Comparison of ENCODE assay signal across 1 cellular context in the genomic region with DNA sequence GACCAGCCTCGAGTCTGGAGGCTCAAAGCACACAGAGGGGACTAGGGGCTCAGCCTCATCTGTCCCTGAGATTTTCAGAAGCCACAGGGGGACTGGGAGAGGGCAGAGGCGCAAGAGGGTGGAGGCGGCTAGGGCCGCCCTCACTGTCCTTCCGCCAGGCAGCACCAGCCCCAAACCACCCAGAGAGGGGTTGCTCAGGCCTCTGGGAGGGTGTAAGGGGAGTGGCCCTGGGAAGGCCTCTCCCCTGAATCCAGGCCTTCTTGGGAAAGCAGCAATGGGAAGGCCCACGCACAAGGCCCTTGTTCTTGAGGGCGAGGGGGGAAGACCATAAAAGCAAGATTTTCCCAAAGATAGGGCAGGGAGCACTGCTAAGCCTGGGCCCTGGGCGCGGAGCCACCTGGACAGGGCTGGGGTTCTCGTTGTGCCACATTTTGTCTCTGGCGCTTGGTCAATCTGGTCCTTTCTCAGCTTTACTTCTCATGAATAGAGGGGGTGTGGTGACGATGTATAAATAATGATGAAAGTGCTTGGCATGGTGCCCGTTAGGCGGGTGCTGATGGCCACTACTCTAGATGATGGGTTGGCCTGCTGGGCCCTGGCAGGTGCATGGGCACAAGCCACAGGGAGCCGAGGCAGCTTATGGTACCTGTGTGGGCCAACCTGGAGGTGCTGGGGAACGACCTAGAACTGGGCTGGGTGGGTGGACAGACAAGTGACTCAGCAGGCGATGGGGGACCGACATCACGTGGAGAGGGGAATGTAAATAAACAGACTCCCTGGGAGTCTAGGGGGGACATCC.
TF ChIP-seq lines count a peak whose summit lies in the region.

No MANE protein-coding gene starts in this region.

TF ChIP-seq in WTC11, 78 proteins besides CTCF, POLR2A, EP300 and RAD21 (continued from another document):
- TF ChIP-seq, protein P1, sequence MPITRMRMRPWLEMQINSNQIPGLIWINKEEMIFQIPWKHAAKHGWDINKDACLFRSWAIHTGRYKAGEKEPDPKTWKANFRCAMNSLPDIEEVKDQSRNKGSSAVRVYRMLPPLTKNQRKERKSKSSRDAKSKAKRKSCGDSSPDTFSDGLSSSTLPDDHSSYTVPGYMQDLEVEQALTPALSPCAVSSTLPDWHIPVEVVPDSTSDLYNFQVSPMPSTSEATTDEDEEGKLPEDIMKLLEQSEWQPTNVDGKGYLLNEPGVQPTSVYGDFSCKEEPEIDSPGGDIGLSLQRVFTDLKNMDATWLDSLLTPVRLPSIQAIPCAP (CRISPR knock-in tag; IDR thresholded peaks at IDR 0.05), result no peak
